In the genomic region with DNA sequence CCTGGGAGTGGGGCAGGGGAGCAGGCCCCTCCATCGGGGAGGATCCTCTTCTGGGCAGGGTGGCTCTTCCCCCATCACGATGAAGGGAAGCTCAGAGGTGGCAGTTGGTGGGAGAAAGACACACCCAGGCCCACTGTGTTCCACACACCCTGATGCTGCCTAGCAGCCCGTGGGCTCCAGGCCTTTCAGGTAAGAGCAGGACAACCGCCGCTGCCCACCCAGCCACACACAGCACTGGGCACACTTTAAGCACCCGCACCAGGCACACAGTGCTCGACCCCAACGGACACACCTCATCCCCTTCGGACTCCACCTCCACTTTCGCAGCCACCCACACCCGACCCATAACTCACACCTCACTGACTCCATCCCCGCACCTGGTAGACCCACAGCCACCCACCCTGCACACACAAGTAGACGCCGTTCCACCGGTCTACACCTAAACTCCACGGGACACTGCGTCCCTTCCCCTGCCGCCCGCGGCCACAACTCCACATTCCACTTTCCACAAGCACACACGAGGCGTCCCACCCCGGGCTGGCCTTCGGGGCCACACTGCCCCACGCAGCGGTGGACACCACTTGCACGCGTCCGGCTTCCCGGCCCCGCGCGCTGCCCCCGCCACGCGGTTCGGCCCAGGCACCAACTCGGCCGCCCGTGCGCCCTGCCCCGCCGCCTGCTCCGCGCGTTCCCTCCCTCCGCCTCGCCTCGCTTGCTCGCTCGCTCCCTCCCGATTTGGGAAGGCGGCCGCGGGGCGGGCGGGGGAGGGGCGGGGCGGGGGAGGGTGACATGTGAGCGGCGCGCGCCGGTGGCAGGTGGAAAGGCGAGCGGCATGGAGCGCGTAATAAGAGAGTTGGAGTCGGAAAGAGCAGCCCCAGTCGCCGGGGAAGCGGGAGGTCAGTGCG, we compare ENCODE assay signal across 8 cellular contexts. TPM values are rescaled to one million over a fixed set of nuclear protein-coding genes. Genes with fewer than 3 reads are reported as not detected.
DNase-seq lines count a peak whose midpoint lies in the region; ATAC-seq and TF ChIP-seq lines count a peak whose summit lies in the region.

A gene (plus strand): TSS at position 787 of the 905 bp plus-strand sequence. CDS start 307 bp downstream, outside the sequence.

- no peaks in the 10 kb centered on the region for H4K20me1 ChIP-seq in neural cell (ENCODE audit: insufficient read depth)

- no peaks in the 10 kb centered on the region for H3F3A ChIP-seq in neural cell (ENCODE audit: insufficient read depth, low read length, poor library complexity, severe bottlenecking)

- peak within 1 kb of the TSS in 2 of 7 donors; percentile 46 to 86 for H3K27ac Mint-ChIP-seq in CD4-positive, alpha-beta memory T cell
- peak within 1 kb of the TSS; percentile 3 for H3K27ac Mint-ChIP-seq in activated CD8-positive, alpha-beta T cell treated with anti-CD3 and anti-CD28 coated beads for 36 hours

- no peak within 1 kb of the TSS for H3K27ac ChIP-seq in CD4-positive, alpha-beta memory T cell (ENCODE audit: low read depth, low read length)
- no peak within 1 kb of the TSS for H3K27ac ChIP-seq in HUES48 (ENCODE audit: low read depth, low read length)
- no peak within 1 kb of the TSS for H3K27ac ChIP-seq in neural cell (ENCODE audit: low read length)

- H3K36me3 Mint-ChIP-seq in CD4-positive, alpha-beta memory T cell = peaks cover 4 to 7% of the 10 kb centered on the region in 2 donors
- no peaks in the 10 kb centered on the region for H3K36me3 Mint-ChIP-seq in activated CD8-positive, alpha-beta T cell treated with anti-CD3 and anti-CD28 coated beads for 36 hours (ENCODE audit: low read depth)

- H3K4me3 Mint-ChIP-seq in CD4-positive, alpha-beta memory T cell = peak within 1 kb of the TSS; percentile 70 to 85 (median 80)
- peak within 1 kb of the TSS; percentile 62 for H3K4me3 Mint-ChIP-seq in activated CD8-positive, alpha-beta T cell treated with anti-CD3 and anti-CD28 coated beads for 36 hours

- no peak for TF ChIP-seq CTCF in activated CD8-positive, alpha-beta T cell treated with anti-CD3 and anti-CD28 coated beads for 36 hours (IDR thresholded peaks at IDR 0.05)
- no peak for TF ChIP-seq CTCF in fibroblast of mammary gland (conservative IDR thresholded peaks at IDR 0.05; ENCODE audit: control insufficient read depth, insufficient read depth, low read depth, low read length)
- no peak for TF ChIP-seq CTCF in neural cell (IDR thresholded peaks at IDR 0.05; ENCODE audit: poor library complexity, severe bottlenecking)

- POLR2A ChIA-PET in CD4-positive, alpha-beta memory T cell (lab: Charles Lee; ENCODE audit: partially characterized antibody) = interaction anchor here (1.4 kb wide), 2 partner anchors 14 to 19 kb away, joined by 3 to 4 read pairs; no protein-coding TSS in a partner anchor
- POLR2A ChIA-PET in activated CD8-positive, alpha-beta T cell treated with anti-CD3 and anti-CD28 coated beads for 36 hours (lab: Charles Lee) = interaction anchor here (2.2 kb wide), 1 partner anchor 9 kb away, joined by 11 read pairs; no protein-coding TSS in a partner anchor

- no peak within 1 kb of the TSS for H2AFZ ChIP-seq in neural cell (ENCODE audit: low read depth, low read length)

- H3K4me2 ChIP-seq in neural cell (ENCODE audit: low read length) = no peak within 1 kb of the TSS

- H3K36me3 ChIP-seq in CD4-positive, alpha-beta memory T cell (ENCODE audit: insufficient read depth, low read length) = no peaks in the 10 kb centered on the region
- no peaks in the 10 kb centered on the region for H3K36me3 ChIP-seq in HUES48 (ENCODE audit: control insufficient read depth, insufficient read depth, low read length)
- no peaks in the 10 kb centered on the region for H3K36me3 ChIP-seq in neural cell (ENCODE audit: insufficient read depth, low read length)

- peak; percentile 51 for ATAC-seq in activated CD8-positive, alpha-beta T cell treated with anti-CD3 and anti-CD28 coated beads for 36 hours
- ATAC-seq in HG03378 (IDR thresholded peaks at IDR 0.05; ENCODE audit: unreplicated experiment) = no peak

- TF ChIP-seq RAD21 in neural cell (conservative IDR thresholded peaks at IDR 0.05) = no peak

- CTCF ChIA-PET in CD4-positive, alpha-beta memory T cell (lab: Charles Lee; ENCODE audit: partially characterized antibody) = interaction anchor here (1.7 to 1.9 kb wide), 2 partner anchors 9 to 10 kb away, joined by 5 to 11 read pairs; no protein-coding TSS in a partner anchor
- CTCF ChIA-PET in activated CD8-positive, alpha-beta T cell treated with anti-CD3 and anti-CD28 coated beads for 36 hours (lab: Charles Lee) = interaction anchor here (1.8 to 2.4 kb wide), 2 partner anchors 9 to 67 kb away, joined by 10 to 11 read pairs; no protein-coding TSS in a partner anchor

- intact Hi-C loops in CD4-positive, alpha-beta memory T cell (cut with micrococcal nuclease) = no loop called here
- intact Hi-C loops in activated CD8-positive, alpha-beta T cell treated with anti-CD3 and anti-CD28 coated beads for 36 hours (cut with micrococcal nuclease) = no loop called here

- peaks cover 6% of the 10 kb centered on the region for H3K27me3 ChIP-seq in CD4-positive, alpha-beta memory T cell (ENCODE audit: insufficient read depth, low read length)
- H3K27me3 ChIP-seq in HUES48 (ENCODE audit: control insufficient read depth, insufficient read depth, low read length) = peaks cover 42% of the 10 kb centered on the region
- H3K27me3 ChIP-seq in neural cell (ENCODE audit: insufficient read depth, low read depth, low read length) = peaks cover 24% of the 10 kb centered on the region

- no peaks in the 10 kb centered on the region for H3K79me2 ChIP-seq in neural cell (replicated peaks; ENCODE audit: insufficient read depth, low read length)

- no peaks in the 10 kb centered on the region for H3K9me2 ChIP-seq in neural cell (ENCODE audit: insufficient read depth, low read length)

- H3K9me3 Mint-ChIP-seq in CD4-positive, alpha-beta memory T cell = no peaks in the 10 kb centered on the region
- no peaks in the 10 kb centered on the region for H3K9me3 Mint-ChIP-seq in activated CD8-positive, alpha-beta T cell treated with anti-CD3 and anti-CD28 coated beads for 36 hours

- no peaks in the 10 kb centered on the region for H3K4me1 ChIP-seq in CD4-positive, alpha-beta memory T cell (ENCODE audit: insufficient read depth, low read length)
- peaks cover 9% of the 10 kb centered on the region for H3K4me1 ChIP-seq in HUES48 (ENCODE audit: control insufficient read depth, insufficient read depth, low read length)

- no peak within 1 kb of the TSS for H3K4me3 ChIP-seq in CD4-positive, alpha-beta memory T cell (ENCODE audit: low read length in 2 of 2)
- peak within 1 kb of the TSS; percentile 68 for H3K4me3 ChIP-seq in HUES48 (ENCODE audit: low read depth, low read length)
- H3K4me3 ChIP-seq in fibroblast of mammary gland (ENCODE audit: control insufficient read depth, low read depth, low read length) = peak within 1 kb of the TSS; percentile 9
- peak within 1 kb of the TSS; percentile 60 for H3K4me3 ChIP-seq in neural cell (ENCODE audit: low read length)

- H3K9ac ChIP-seq in HUES48 (ENCODE audit: low read depth, low read length) = no peak within 1 kb of the TSS
- H3K9ac ChIP-seq in neural cell (ENCODE audit: low read length) = no peak within 1 kb of the TSS

- no peaks in the 10 kb centered on the region for H3K9me3 ChIP-seq in CD4-positive, alpha-beta memory T cell (ENCODE audit: control insufficient read depth in 1 of 2, low read length in 2 of 2)
- no peaks in the 10 kb centered on the region for H3K9me3 ChIP-seq in HUES48 (ENCODE audit: control insufficient read depth, insufficient read depth, low read length)
- H3K9me3 ChIP-seq in neural cell (ENCODE audit: low read length) = no peaks in the 10 kb centered on the region

- H3K4me1 Mint-ChIP-seq in CD4-positive, alpha-beta memory T cell = peaks cover 4 to 13% (median 7%) of the 10 kb centered on the region in 4 donors
- peaks cover 7% of the 10 kb centered on the region for H3K4me1 Mint-ChIP-seq in activated CD8-positive, alpha-beta T cell treated with anti-CD3 and anti-CD28 coated beads for 36 hours (ENCODE audit: low read depth)

- TF ChIP-seq EP300 in neural cell (conservative IDR thresholded peaks at IDR 0.05; ENCODE audit: poor library complexity, severe bottlenecking) = no peak

- H3K27me3 Mint-ChIP-seq in CD4-positive, alpha-beta memory T cell = peaks cover 9 to 26% of the 10 kb centered on the region in 2 donors
- peaks cover 26% of the 10 kb centered on the region for H3K27me3 Mint-ChIP-seq in activated CD8-positive, alpha-beta T cell treated with anti-CD3 and anti-CD28 coated beads for 36 hours

- DNase-seq in CD4-positive, alpha-beta memory T cell = no peak
- DNase-seq in activated CD8-positive, alpha-beta T cell treated with anti-CD3 and anti-CD28 coated beads for 36 hours = peak; percentile 25
- DNase-seq in fibroblast of mammary gland (ENCODE audit: low read depth) = no peak
- DNase-seq in NCI-H226 = no peak
- no peak for DNase-seq in AML-193 (lab: John Stamatoyannopoulos, UW)

TF ChIP-seq in neural cell, 6 proteins besides CTCF, POLR2A, EP300 and RAD21 (continues in another document):
- no peak for TF ChIP-seq MXI1 (conservative IDR thresholded peaks at IDR 0.05; ENCODE audit: poor library complexity, severe bottlenecking)
- no peak for TF ChIP-seq SMC3 (conservative IDR thresholded peaks at IDR 0.05; ENCODE audit: poor library complexity)
- no peak for TF ChIP-seq POLR2AphosphoS5 (IDR thresholded peaks at IDR 0.05)
- TF ChIP-seq EZH2 (IDR thresholded peaks at IDR 0.05; ENCODE audit: borderline replicate concordance, insufficient read depth, low read length, poor library complexity, severe bottlenecking) = no peak

RNA-seq across cellular contexts. Expression of the gene that starts here (rescaled TPM):
- under 1 TPM; 0.20 to 0.33 TPM for total RNA-seq in CD4-positive, alpha-beta memory T cell
- polyA plus RNA-seq in CD4-positive, alpha-beta memory T cell = under 1 TPM in 1 of 2 donors, not detected in 1; 0.14 TPM
- under 1 TPM; 0.38 to 0.43 TPM for total RNA-seq in activated CD8-positive, alpha-beta T cell treated with anti-CD3 and anti-CD28 coated beads for 36 hours
- 0.86 TPM in 1 of 2 replicates, not detected in the other for polyA plus RNA-seq in neural cell
- 0.24 TPM in 1 of 2 replicates, not detected in the other for polyA minus RNA-seq in neural cell

Comparison
In these comparisons a context has a peak if more than half of its experiments do, and no peak if none do; other contexts are left out.
1. Peak in DNase-seq and ATAC-seq in activated CD8-positive, alpha-beta T cell treated with anti-CD3 and anti-CD28 coated beads for 36 hours; RNA of the gene not detected or under 1 TPM.
2. H3K4me3 ChIP-seq: peak in HUES48 (single experiment), fibroblast of mammary gland (single experiment) and neural cell (single experiment); none in CD4-positive, alpha-beta memory T cell (0 of 2).